In genomic region chr20:32447136-32448027, GRCh38 we compare ENCODE assay signal across 15 cellular contexts.
DNase-seq lines count a peak whose midpoint lies in the region; ATAC-seq and TF ChIP-seq lines count a peak whose summit lies in the region.
"Had no signal": no experiment of that assay in that cellular context is flagged by ENCODE, and none has a peak within 500 bp of the region (broad histone marks: within the 10 kb centered on the region; RNA-seq: fewer than 3 reads in every experiment).

No MANE protein-coding gene starts in this region.

- no peak overlapping the region for H2BK15ac ChIP-seq in IMR-90 (ENCODE audit: low read depth, low read length)

- no peak for TF ChIP-seq RAD21 in IMR-90 (IDR thresholded peaks at IDR 0.05; ENCODE audit: low read length)

- H2AK9ac ChIP-seq in IMR-90 (replicated peaks; ENCODE audit: low read depth, low read length, poor library complexity) = peak overlapping the region; percentile 12

- peak overlapping the region; percentile 63 to 91 for H3K27ac Mint-ChIP-seq in effector memory CD8-positive, alpha-beta T cell
- H3K27ac Mint-ChIP-seq in nephron = peak overlapping the region; percentile 64 to 86 (median 76)

- in situ Hi-C loops in IMR-90 (cut with MboI; ENCODE audit: low sequenced_read_pairs) = no loop called here

- CTCF ChIA-PET in IMR-90 (lab: Yijun Ruan, JAX) = no interaction called here

- H3K27me3 Mint-ChIP-seq in effector memory CD8-positive, alpha-beta T cell = no peaks in the 10 kb centered on the region
- H3K27me3 Mint-ChIP-seq in nephron (ENCODE audit: low read depth) = no peaks in the 10 kb centered on the region
- H3K27me3 Mint-ChIP-seq: B cell had no signal

- peaks cover 90% of the 10 kb centered on the region for H3K36me3 ChIP-seq in BLaER1
- peaks cover 77% of the 10 kb centered on the region for H3K36me3 ChIP-seq in IMR-90 (ENCODE audit: control insufficient read depth, insufficient read depth, low read length)

- POLR2A ChIA-PET in IMR-90 (lab: Charles Lee; ENCODE audit: unreplicated experiment) = no interaction called here

- H3K27ac ChIP-seq in BLaER1 = no peak overlapping the region
- no peak overlapping the region for H3K27ac ChIP-seq in IMR-90 (ENCODE audit: insufficient read depth, low read length)
- H3K27ac ChIP-seq: gastrocnemius medialis, PC-9 had no signal

- H3K9me3 ChIP-seq in BLaER1 (no peaks in the 10 kb centered on the region), IMR-90 (ENCODE audit: control insufficient read depth, insufficient read depth, low read length) (no peaks in the 10 kb centered on the region)
- H3K9me3 ChIP-seq: gastrocnemius medialis had no signal

- no peak overlapping the region for H3K4me3 Mint-ChIP-seq in effector memory CD8-positive, alpha-beta T cell
- no peak overlapping the region for H3K4me3 Mint-ChIP-seq in nephron
- H3K4me3 Mint-ChIP-seq: B cell had no signal

- H3K4me1 ChIP-seq in BLaER1 = peaks cover 100% of the 10 kb centered on the region
- H3K4me1 ChIP-seq in IMR-90 (ENCODE audit: control insufficient read depth, insufficient read depth, low read length) = 0 out of 2 replicates have a peak, but pooled peaks cover 2% of the 10 kb centered on the region

- H3K56ac ChIP-seq in IMR-90 (ENCODE audit: extremely low read depth, insufficient read depth, low read length) = no peak overlapping the region

- H4K20me1 ChIP-seq in BLaER1 = peaks cover 100% of the 10 kb centered on the region
- H4K20me1 ChIP-seq in IMR-90 (ENCODE audit: insufficient read depth, low read length) = peaks cover 35% of the 10 kb centered on the region

- H2BK5ac ChIP-seq in IMR-90 (ENCODE audit: low read depth, low read length, poor library complexity, severe bottlenecking) = no peak overlapping the region

- TF ChIP-seq POLR2A in IMR-90 (IDR thresholded peaks at IDR 0.05; ENCODE audit: low read depth, low read length) = no peak

- H2BK20ac ChIP-seq in IMR-90 (ENCODE audit: low read depth, low read length) = no peak overlapping the region

- H2AK5ac ChIP-seq in IMR-90 (ENCODE audit: low read depth, low read length) = no peak overlapping the region

- no peak for TF ChIP-seq CTCF in IMR-90 (conservative IDR thresholded peaks at IDR 0.05; ENCODE audit: low read depth, low read length)
- no peak for TF ChIP-seq CTCF in nephron (IDR thresholded peaks at IDR 0.05; ENCODE audit: unreplicated experiment in 3 of 3)

- no peaks in the 10 kb centered on the region for H3K9me3 Mint-ChIP-seq in effector memory CD8-positive, alpha-beta T cell
- H3K9me3 Mint-ChIP-seq in nephron = no peaks in the 10 kb centered on the region

- dilution Hi-C loops in IMR-90 (cut with HindIII; ENCODE audit: low sequenced_read_pairs, unreplicated experiment) = no loop called here

- H3K4me3 ChIP-seq in BLaER1 = no peak overlapping the region
- H3K4me3 ChIP-seq in IMR-90 (ENCODE audit: insufficient read depth, low read depth, low read length) = no peak overlapping the region
- H3K4me3 ChIP-seq: gastrocnemius medialis, PC-9 had no signal

- ATAC-seq in IMR-90 (ENCODE audit: low read depth) (no peak), HG03175 (IDR thresholded peaks at IDR 0.05; ENCODE audit: unreplicated experiment) (no peak), GM18907 (IDR thresholded peaks at IDR 0.05; ENCODE audit: unreplicated experiment) (no peak), HG03354 (IDR thresholded peaks at IDR 0.05; ENCODE audit: poor library complexity, severe bottlenecking, unreplicated experiment) (no peak)
- ATAC-seq in effector memory CD8-positive, alpha-beta T cell (replicated peaks) = no peak

- H3K36me3 Mint-ChIP-seq in effector memory CD8-positive, alpha-beta T cell (ENCODE audit: insufficient read depth) = peaks cover 55% of the 10 kb centered on the region
- peaks cover 64% of the 10 kb centered on the region for H3K36me3 Mint-ChIP-seq in nephron (ENCODE audit: low read depth)

- H3K9ac ChIP-seq in BLaER1 (no peak overlapping the region), IMR-90 (ENCODE audit: low read depth, low read length) (no peak overlapping the region)

- peaks cover 17 to 51% of the 10 kb centered on the region in 2 experiments; a peak in 3 of 4 replicates for H3K79me1 ChIP-seq in IMR-90 (ENCODE audit: low read depth in 1 of 2, low read length in 2 of 2)

- H3K4ac ChIP-seq in IMR-90 (ENCODE audit: low read depth, low read length) = no peak overlapping the region

- H2BK120ac ChIP-seq in IMR-90 (ENCODE audit: low read depth, low read length) = no peak overlapping the region

- WGBS in IMR-90 (ENCODE audit: extremely low coverage in 2 of 2, insufficient read length in 1 of 2), 2 experiments = 79% methylated on average over 4 of the region's 22 CpGs; no CpG with 5 or more reads in 1 of the 2 experiments

- H3K4me1 Mint-ChIP-seq in effector memory CD8-positive, alpha-beta T cell (ENCODE audit: low read depth in 2 of 2) = peaks cover 16 to 41% of the 10 kb centered on the region in 2 donors
- H3K4me1 Mint-ChIP-seq in nephron = peaks cover 26% of the 10 kb centered on the region

- H3K27me3 ChIP-seq in BLaER1 (no peaks in the 10 kb centered on the region), IMR-90 (ENCODE audit: control insufficient read depth, insufficient read depth, low read length) (no peaks in the 10 kb centered on the region)
- H3K27me3 ChIP-seq: gastrocnemius medialis had no signal

- no peak overlapping the region for H3K23ac ChIP-seq in IMR-90 (ENCODE audit: low read depth, low read length)

- BruUV-seq in IMR-90 (replicated peaks; lab: Mats Ljungman, UMichigan) = no TSS peak

- H3K9me1 ChIP-seq in IMR-90 (ENCODE audit: insufficient read depth, low read length) = peaks cover 13% of the 10 kb centered on the region

- H4K8ac ChIP-seq in IMR-90 (ENCODE audit: low read depth in 2 of 2, low read length in 2 of 2) = no peak overlapping the region

- H4K91ac ChIP-seq in IMR-90 (ENCODE audit: insufficient read depth, low read depth, low read length) = no peak overlapping the region

- H3K14ac ChIP-seq in IMR-90 (replicated peaks; ENCODE audit: low read depth, low read length) = no peak overlapping the region

- no peak overlapping the region for H3K18ac ChIP-seq in IMR-90 (ENCODE audit: low read depth, low read length)

- H2AFZ ChIP-seq in IMR-90 (replicated peaks; ENCODE audit: low read length, poor library complexity) = no peak overlapping the region
- H2AFZ ChIP-seq: PC-9 had no signal

- intact Hi-C loops in IMR-90 (cut with micrococcal nuclease) = no loop called here

- no peak overlapping the region for H4K5ac ChIP-seq in IMR-90 (ENCODE audit: low read depth, low read length)

- no peak for DNase-seq in IMR-90
- no peak for DNase-seq in effector memory CD8-positive, alpha-beta T cell
- no peak for DNase-seq in cortex of kidney (lab: John Stamatoyannopoulos, UW)
- DNase-seq: effector CD4-positive, alpha-beta T cell; gastrocnemius medialis; GF-D8; NCI-H1105; stimulated activated naive CD4-positive, alpha-beta T cell had no signal

- H3K4me2 ChIP-seq in BLaER1 = peak overlapping the region; percentile 91
- no peak overlapping the region for H3K4me2 ChIP-seq in IMR-90 (ENCODE audit: low read depth, low read length)
- H3K4me2 ChIP-seq: PC-9 had no signal

TF ChIP-seq in IMR-90, 13 proteins besides CTCF, POLR2A, EP300 and RAD21:
- no peak for TF ChIP-seq MAFK (IDR thresholded peaks at IDR 0.05; ENCODE audit: low read depth, low read length)
- TF ChIP-seq SMC3 (IDR thresholded peaks at IDR 0.05; ENCODE audit: low read depth, low read length) = no peak
- no peak for TF ChIP-seq RCOR1 (IDR thresholded peaks at IDR 0.05; ENCODE audit: insufficient replicate concordance, low read length)
- no peak for TF ChIP-seq CEBPB (IDR thresholded peaks at IDR 0.05; ENCODE audit: low read depth, low read length)
- TF ChIP-seq MAZ (IDR thresholded peaks at IDR 0.05; ENCODE audit: borderline replicate concordance, low read depth, low read length) = no peak
- no peak for TF ChIP-seq BHLHE40 (IDR thresholded peaks at IDR 0.05; ENCODE audit: low read depth, low read length)
- TF ChIP-seq CHD1 (IDR thresholded peaks at IDR 0.05; ENCODE audit: low read depth, low read length) = no peak
- no peak for TF ChIP-seq RFX5 (IDR thresholded peaks at IDR 0.05; ENCODE audit: low read depth, low read length)
- no peak for TF ChIP-seq MXI1 (IDR thresholded peaks at IDR 0.05; ENCODE audit: borderline replicate concordance, low read depth, low read length)
- no peak for TF ChIP-seq USF2 (IDR thresholded peaks at IDR 0.05; ENCODE audit: low read depth, low read length)
- TF ChIP-seq NFE2L2 (IDR thresholded peaks at IDR 0.05; ENCODE audit: low read depth, low read length) = no peak
- no peak for TF ChIP-seq FOS (IDR thresholded peaks at IDR 0.05; ENCODE audit: low read depth, low read length)
- TF ChIP-seq ELK1 (IDR thresholded peaks at IDR 0.05; ENCODE audit: borderline replicate concordance, low read depth, low read length) = no peak
